Comparison of ENCODE assay signal across 14 cellular contexts in genomic region chr2:159060518-159060917, GRCh38.
DNase-seq lines count a peak whose midpoint lies in the region; ATAC-seq and TF ChIP-seq lines count a peak whose summit lies in the region.
"Had no signal": no experiment of that assay in that cellular context is flagged by ENCODE, and none has a peak within 500 bp of the region (broad histone marks: within the 10 kb centered on the region; RNA-seq: fewer than 3 reads in every experiment).

No MANE protein-coding gene starts in this region.

- H3K27ac Mint-ChIP-seq in mesothelial cell of epicardium (peak overlapping the region; percentile 84), type B pancreatic cell (peak overlapping the region; percentile 75), endothelial cell (ENCODE audit: unreplicated experiment) (no peak overlapping the region)
- H3K27ac Mint-ChIP-seq: CD14-positive monocyte; CD4-positive, alpha-beta memory T cell; GM23338; HFFc6; IgD-negative memory B cell had no signal

- no peaks in the 10 kb centered on the region for H3K27me3 Mint-ChIP-seq in mesothelial cell of epicardium (ENCODE audit: low read depth)
- no peaks in the 10 kb centered on the region for H3K27me3 Mint-ChIP-seq in type B pancreatic cell
- H3K27me3 Mint-ChIP-seq in endothelial cell (ENCODE audit: unreplicated experiment) = no peaks in the 10 kb centered on the region
- H3K27me3 Mint-ChIP-seq: CD4-positive, alpha-beta memory T cell had no signal

- no peaks in the 10 kb centered on the region for H3K9me3 Mint-ChIP-seq in mesothelial cell of epicardium
- H3K9me3 Mint-ChIP-seq in type B pancreatic cell = no peaks in the 10 kb centered on the region
- no peaks in the 10 kb centered on the region for H3K9me3 Mint-ChIP-seq in endothelial cell (ENCODE audit: unreplicated experiment)
- H3K9me3 Mint-ChIP-seq: CD14-positive monocyte, GM23338, HFFc6 had no signal

- peaks cover 6% of the 10 kb centered on the region for H3K36me3 Mint-ChIP-seq in mesothelial cell of epicardium
- H3K36me3 Mint-ChIP-seq in type B pancreatic cell = peaks cover 9% of the 10 kb centered on the region
- H3K36me3 Mint-ChIP-seq in endothelial cell (ENCODE audit: low read depth, unreplicated experiment) = no peaks in the 10 kb centered on the region
- H3K36me3 Mint-ChIP-seq: CD14-positive monocyte; CD4-positive, alpha-beta memory T cell; IgD-negative memory B cell had no signal

- no peak overlapping the region for H3K4me3 Mint-ChIP-seq in mesothelial cell of epicardium
- no peak overlapping the region for H3K4me3 Mint-ChIP-seq in type B pancreatic cell
- no peak overlapping the region for H3K4me3 Mint-ChIP-seq in endothelial cell (ENCODE audit: unreplicated experiment)
- H3K4me3 Mint-ChIP-seq: CD14-positive monocyte, GM23338, HFFc6, IgD-negative memory B cell had no signal

- no peak for TF ChIP-seq CTCF in mesothelial cell of epicardium (IDR thresholded peaks at IDR 0.05; ENCODE audit: unreplicated experiment)
- TF ChIP-seq CTCF in type B pancreatic cell (conservative IDR thresholded peaks at IDR 0.05) = no peak
- TF ChIP-seq CTCF in endothelial cell (IDR thresholded peaks at IDR 0.05; ENCODE audit: unreplicated experiment) = no peak

- peak; percentile 4 for DNase-seq in NCI-H510A treated with DMSO at 0.1 percent for 48 hours (lab: John Stamatoyannopoulos, UW)
- no peak for DNase-seq in NCI-H510A (lab: John Stamatoyannopoulos, UW)
- DNase-seq in mesothelial cell of epicardium (ENCODE audit: low spot score in 2 of 2, unreplicated experiment in 2 of 2) = no peak
- no peak for DNase-seq in type B pancreatic cell (ENCODE audit: extremely low spot score, unreplicated experiment)
- DNase-seq in GF-D8 (lab: John Stamatoyannopoulos, UW) = no peak
- DNase-seq in endothelial cell (ENCODE audit: low spot score) = no peak
- DNase-seq: 8988T; CD4-positive, alpha-beta memory T cell; HFFc6 had no signal

- peaks cover 67% of the 10 kb centered on the region for H3K4me1 Mint-ChIP-seq in mesothelial cell of epicardium
- H3K4me1 Mint-ChIP-seq in type B pancreatic cell (ENCODE audit: unreplicated experiment) = peaks cover 48% of the 10 kb centered on the region
- H3K4me1 Mint-ChIP-seq in endothelial cell (ENCODE audit: unreplicated experiment) = peaks cover 49% of the 10 kb centered on the region
- H3K4me1 Mint-ChIP-seq: CD14-positive monocyte; CD4-positive, alpha-beta memory T cell had no signal

- ATAC-seq in HG03196 (IDR thresholded peaks at IDR 0.05; ENCODE audit: unreplicated experiment) = no peak
- ATAC-seq: GM23338, HCT116 had no signal
